Comparison of ENCODE assay signal across 21 cellular contexts in genomic region chr19:50694815-50695145, GRCh38. TPM values are rescaled to one million over a fixed set of nuclear protein-coding genes. Genes with fewer than 3 reads are reported as not detected.
"Had no signal": no experiment of that assay in that cellular context is flagged by ENCODE, and none has a peak within 500 bp of the region (broad histone marks: within the 10 kb centered on the region; RNA-seq: fewer than 3 reads in every experiment).

No MANE protein-coding gene starts in this region.

- H3K27ac Mint-ChIP-seq: activated B cell treated with CpG ODN at 0.5 μM for 24 hours; activated CD4-positive, alpha-beta memory T cell treated with anti-CD3 and anti-CD28 coated beads, Interleukin-2, amount 10 ng/mL, durations not matched to agents 7 days and 5 days; activated T-cell treated with anti-CD3 and anti-CD28 coated beads, Interleukin-2, amount 50 U/mL, for 24 hours; activated T-helper 2 cell treated with anti-CD3 and anti-CD28 coated beads, Interferon-gamma antibody, Interleukin-2, Interleukin-4, amounts not matched to agents 10 μg/mL and 5 μg/mL and 100 μg/mL, durations not matched to agents 14 hours and 24 hours and 36 hours; immature natural killer cell had no signal

- H3K4me1 Mint-ChIP-seq: activated CD4-positive, alpha-beta memory T cell treated with anti-CD3 and anti-CD28 coated beads, Interleukin-2, amount 10 ng/mL, durations not matched to agents 7 days and 5 days; immature natural killer cell had no signal

- H3K4me3 Mint-ChIP-seq: activated B cell treated with CpG ODN at 0.5 μM for 24 hours; activated CD4-positive, alpha-beta memory T cell treated with anti-CD3 and anti-CD28 coated beads, Interleukin-2, amount 10 ng/mL, durations not matched to agents 7 days and 5 days; activated T-cell treated with anti-CD3 and anti-CD28 coated beads, Interleukin-2, amount 50 U/mL, for 24 hours; immature natural killer cell; naive B cell had no signal

- H3K9me3 Mint-ChIP-seq: activated B cell treated with CpG ODN at 0.5 μM for 24 hours; activated CD4-positive, alpha-beta memory T cell treated with anti-CD3 and anti-CD28 coated beads, Interleukin-2, amount 10 ng/mL, durations not matched to agents 7 days and 5 days; activated T-cell treated with anti-CD3 and anti-CD28 coated beads, Interleukin-2, amount 50 U/mL, for 24 hours; activated T-helper 2 cell treated with anti-CD3 and anti-CD28 coated beads, Interferon-gamma antibody, Interleukin-2, Interleukin-4, amounts not matched to agents 10 μg/mL and 5 μg/mL and 100 μg/mL, durations not matched to agents 14 hours and 24 hours and 36 hours had no signal

- H3K36me3 ChIP-seq: colonic mucosa, neutrophil, pancreas, thoracic aorta, upper lobe of right lung had no signal

- H3K4me1 ChIP-seq: body of pancreas, colonic mucosa, pancreas, upper lobe of right lung had no signal

- ATAC-seq: sciatic nerve had no signal

- H3K9me3 ChIP-seq: body of pancreas, colonic mucosa, mucosa of descending colon, neutrophil, pancreas, thoracic aorta, upper lobe of right lung had no signal

- H3K4me3 ChIP-seq: body of pancreas, colonic mucosa, mucosa of descending colon, pancreas, smooth muscle cell, thoracic aorta, upper lobe of right lung had no signal

- H3K27ac ChIP-seq: body of pancreas, colonic mucosa, neutrophil, pancreas, thoracic aorta, upper lobe of right lung had no signal

- DNase-seq: activated B cell treated with CpG ODN at 0.5 μM for 24 hours; activated CD4-positive, alpha-beta T cell treated with anti-CD3 and anti-CD28 coated beads for 4 hours; activated naive CD4-positive, alpha-beta T cell treated with Interleukin-2 at 50 U/mL for 16 hours; colonic mucosa; foreskin melanocyte; mesenchymal stem cell; mucosa of descending colon; naive B cell; upper lobe of right lung had no signal

RNA-seq across cellular contexts. Expression of gene SHANK1, which starts 24.8 kb away (rescaled TPM):
- total RNA-seq: activated B cell treated with CpG ODN at 0.5 μM for 24 hours; activated CD4-positive, alpha-beta memory T cell treated with anti-CD3 and anti-CD28 coated beads, Interleukin-2, amount 10 ng/mL, durations not matched to agents 7 days and 5 days; activated T-helper 2 cell treated with anti-CD3 and anti-CD28 coated beads, Interferon-gamma antibody, Interleukin-2, Interleukin-4, amounts not matched to agents 10 μg/mL and 5 μg/mL and 100 μg/mL, durations not matched to agents 14 hours and 24 hours and 36 hours; T-helper 2 cell treated with Interferon-gamma antibody and Interleukin-4, amounts not matched to agents 100 ng/mL and 5 ng/mL, for 36 hours had no signal
- polyA plus RNA-seq: immature natural killer cell had no signal

RNA-seq across cellular contexts. Expression of gene C19orf81, which starts 45.5 kb away (rescaled TPM):
- total RNA-seq: activated B cell treated with CpG ODN at 0.5 μM for 24 hours; activated CD4-positive, alpha-beta memory T cell treated with anti-CD3 and anti-CD28 coated beads, Interleukin-2, amount 10 ng/mL, durations not matched to agents 7 days and 5 days; activated T-helper 2 cell treated with anti-CD3 and anti-CD28 coated beads, Interferon-gamma antibody, Interleukin-2, Interleukin-4, amounts not matched to agents 10 μg/mL and 5 μg/mL and 100 μg/mL, durations not matched to agents 14 hours and 24 hours and 36 hours; body of pancreas; colonic mucosa; sciatic nerve; T-helper 2 cell treated with Interferon-gamma antibody and Interleukin-4, amounts not matched to agents 100 ng/mL and 5 ng/mL, for 36 hours; thoracic aorta had no signal

RNA-seq across cellular contexts. Expression of gene SYT3, which starts 55.1 kb away (rescaled TPM):
- total RNA-seq: activated CD4-positive, alpha-beta memory T cell treated with anti-CD3 and anti-CD28 coated beads, Interleukin-2, amount 10 ng/mL, durations not matched to agents 7 days and 5 days; activated T-helper 2 cell treated with anti-CD3 and anti-CD28 coated beads, Interferon-gamma antibody, Interleukin-2, Interleukin-4, amounts not matched to agents 10 μg/mL and 5 μg/mL and 100 μg/mL, durations not matched to agents 14 hours and 24 hours and 36 hours; pulmonary artery endothelial cell; sciatic nerve; T-helper 2 cell treated with Interferon-gamma antibody and Interleukin-4, amounts not matched to agents 100 ng/mL and 5 ng/mL, for 36 hours; thoracic aorta had no signal
